In the genomic region with DNA sequence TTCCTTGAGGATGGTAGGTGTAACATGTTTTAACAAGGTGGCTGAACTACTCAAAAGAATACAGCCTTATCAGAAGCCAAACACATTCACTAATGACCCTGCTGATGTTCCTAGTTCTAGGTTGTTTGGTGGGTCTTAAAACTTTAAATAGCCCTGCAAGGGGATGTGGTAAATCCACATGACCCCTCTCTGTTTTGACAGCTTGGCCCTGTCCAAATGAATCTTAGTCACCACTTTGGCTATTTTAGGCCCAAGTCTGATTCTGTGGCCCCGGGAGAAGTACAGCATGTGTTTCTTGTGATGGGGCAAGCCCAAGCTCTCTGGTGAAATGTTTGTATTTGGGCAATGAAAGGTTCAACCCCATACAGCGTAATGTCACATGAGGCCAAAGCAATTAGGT, we compare ENCODE assay signal across 14 cellular contexts. TPM values are rescaled to one million over a fixed set of nuclear protein-coding genes. Genes with fewer than 3 reads are reported as not detected.
A peak's percentile ranks its signal among the peaks of the same experiment; 100 is the strongest.
DNase-seq lines count a peak whose midpoint lies in the region; ATAC-seq and TF ChIP-seq lines count a peak whose summit lies in the region.
"Had no signal": no experiment of that assay in that cellular context is flagged by ENCODE, and none has a peak within 500 bp of the region (broad histone marks: within the 10 kb centered on the region; RNA-seq: fewer than 3 reads in every experiment).

No MANE protein-coding gene starts in this region.

- DNase-seq in cardiac muscle cell (ENCODE audit: low read depth in 1 of 2, low spot score in 1 of 2): peak; percentile 7 to 11
- no peak for DNase-seq in left ventricle myocardium inferior
- DNase-seq in UCSD-AML1 (lab: John Stamatoyannopoulos, UW; ENCODE audit: unreplicated experiment): peak; percentile 38
- peak; percentile 62 to 79 for DNase-seq in foreskin fibroblast
- DNase-seq in upper lobe of right lung: no peak
- no peak for DNase-seq in stimulated activated CD4-positive, alpha-beta T cell treated with anti-CD3 and anti-CD28 coated beads, Interleukin-1b, Interleukin-23, amount 100 ng/mL, for 48 hours
- DNase-seq: activated CD4-positive, alpha-beta T cell treated with anti-CD3 and anti-CD28 coated beads for 48 hours; activated T-cell treated with anti-CD3 and anti-CD28 coated beads, Interleukin-2, amount 50 U/mL, for 48 hours; Calu3; effector memory CD8-positive, alpha-beta T cell; T-helper 1 cell had no signal

- H3K9me3 ChIP-seq in cardiac muscle cell (ENCODE audit: low read depth): no peaks in the 10 kb centered on the region
- no peaks in the 10 kb centered on the region for H3K9me3 ChIP-seq in left ventricle myocardium inferior (replicated peaks)
- no peaks in the 10 kb centered on the region for H3K9me3 ChIP-seq in upper lobe of right lung

- H3K27ac ChIP-seq in cardiac muscle cell (peak overlapping the region; percentile 63), left ventricle myocardium inferior (replicated peaks) (no peak overlapping the region), upper lobe of right lung (no peak overlapping the region)

- peaks cover 14% of the 10 kb centered on the region for H3K4me1 ChIP-seq in cardiac muscle cell (ENCODE audit: low read depth)
- H3K4me1 ChIP-seq in left ventricle myocardium inferior: no peaks in the 10 kb centered on the region
- H3K4me1 ChIP-seq in upper lobe of right lung: no peaks in the 10 kb centered on the region

- intact Hi-C loops in left ventricle myocardium inferior (cut with micrococcal nuclease) (no loop called here), upper lobe of right lung (cut with DNase I) (no loop called here)

- H3K36me3 ChIP-seq in cardiac muscle cell (peaks cover 3% of the 10 kb centered on the region), left ventricle myocardium inferior (no peaks in the 10 kb centered on the region), upper lobe of right lung (no peaks in the 10 kb centered on the region)

- ATAC-seq in upper lobe of right lung (peak; percentile 63), HG02852 (IDR thresholded peaks at IDR 0.05; ENCODE audit: unreplicated experiment) (no peak), GM18520 (IDR thresholded peaks at IDR 0.05; ENCODE audit: unreplicated experiment) (no peak)
- ATAC-seq: effector memory CD8-positive, alpha-beta T cell had no signal

- no peak for TF ChIP-seq CTCF in cardiac muscle cell (IDR thresholded peaks at IDR 0.05; ENCODE audit: low read depth, low read length)
- no peak for TF ChIP-seq CTCF in left ventricle myocardium inferior (IDR thresholded peaks at IDR 0.05; ENCODE audit: borderline replicate concordance)
- no peak for TF ChIP-seq CTCF in foreskin fibroblast (IDR thresholded peaks at IDR 0.05; ENCODE audit: low read depth, low read length)
- no peak for TF ChIP-seq CTCF in upper lobe of right lung (IDR thresholded peaks at IDR 0.05)

- H3K4me3 ChIP-seq in cardiac muscle cell (no peak overlapping the region), left ventricle myocardium inferior (no peak overlapping the region), foreskin fibroblast (ENCODE audit: low read depth in 1 of 2, low read length in 2 of 2) (no peak overlapping the region), upper lobe of right lung (no peak overlapping the region)

- no peaks in the 10 kb centered on the region for H3K27me3 ChIP-seq in cardiac muscle cell
- H3K27me3 ChIP-seq in left ventricle myocardium inferior (ENCODE audit: low read depth): no peaks in the 10 kb centered on the region
- H3K27me3 ChIP-seq in upper lobe of right lung: no peaks in the 10 kb centered on the region

RNA-seq across cellular contexts. Expression of a gene that starts 54.5 kb away (rescaled TPM):
- total RNA-seq in cardiac muscle cell (not detected in 2 replicates), left ventricle myocardium inferior (6.2 TPM), upper lobe of right lung (28.0 TPM)
- polyA plus RNA-seq in cardiac muscle cell: 0.24 and 0.34 TPM in 2 replicates
- total RNA-seq: Calu3, lung microvascular endothelial cell had no signal

Comparison
In these comparisons a context has a peak if more than half of its experiments do, and no peak if none do; other contexts are left out.
1. DNase-seq: peak in cardiac muscle cell (2 of 2), UCSD-AML1 (single experiment) and foreskin fibroblast (2 of 2); none in left ventricle myocardium inferior (single experiment), upper lobe of right lung (single experiment) and stimulated activated CD4-positive, alpha-beta T cell treated with anti-CD3 and anti-CD28 coated beads, Interleukin-1b, Interleukin-23, amount 100 ng/mL, for 48 hours (single experiment).